ENCODE assay signal across 17 cellular contexts in genomic region chr1:160733933-160734332, GRCh38. TPM values are rescaled to one million over a fixed set of nuclear protein-coding genes. Genes with fewer than 3 reads are reported as not detected.
A peak's percentile ranks its signal among the peaks of the same experiment; 100 is the strongest.
DNase-seq lines count a peak whose midpoint lies in the region; ATAC-seq and TF ChIP-seq lines count a peak whose summit lies in the region.
"Had no signal": no experiment of that assay in that cellular context is flagged by ENCODE, and none has a peak within 500 bp of the region (broad histone marks: within the 10 kb centered on the region; RNA-seq: fewer than 3 reads in every experiment).

No MANE protein-coding gene starts in this region.

- no peaks in the 10 kb centered on the region for H3K79me2 ChIP-seq in Karpas-422 (ENCODE audit: low read length)
- H3K79me2 ChIP-seq: parathyroid adenoma had no signal

- H3K27me3 ChIP-seq in Karpas-422 (ENCODE audit: low read length) = no peaks in the 10 kb centered on the region
- H3K27me3 ChIP-seq in spleen (replicated peaks in 1 of 7) = no peaks in the 10 kb centered on the region
- H3K27me3 ChIP-seq: cardiac muscle cell, suprapubic skin had no signal

- no peaks in the 10 kb centered on the region for H3K27me3 Mint-ChIP-seq in activated T-cell treated with anti-CD3 and anti-CD28 coated beads, Interleukin-2, amount 50 U/mL, for 4 hours (ENCODE audit: low read depth)
- no peaks in the 10 kb centered on the region for H3K27me3 Mint-ChIP-seq in activated T-helper 17 cell treated with anti-CD3 and anti-CD28 coated beads, Interleukin-2, amount 50 U/mL, for 72 hours

- H3K4me3 Mint-ChIP-seq in activated T-cell treated with anti-CD3 and anti-CD28 coated beads, Interleukin-2, amount 50 U/mL, for 4 hours = peak overlapping the region; percentile 1
- H3K4me3 Mint-ChIP-seq in activated T-helper 17 cell treated with anti-CD3 and anti-CD28 coated beads, Interleukin-2, amount 50 U/mL, for 72 hours = peak overlapping the region; percentile 61

- peaks cover 7% of the 10 kb centered on the region for H3K36me3 Mint-ChIP-seq in activated T-cell treated with anti-CD3 and anti-CD28 coated beads, Interleukin-2, amount 50 U/mL, for 4 hours (ENCODE audit: insufficient read depth)
- no peaks in the 10 kb centered on the region for H3K36me3 Mint-ChIP-seq in activated T-helper 17 cell treated with anti-CD3 and anti-CD28 coated beads, Interleukin-2, amount 50 U/mL, for 72 hours (ENCODE audit: low read depth)

- H3K36me3 ChIP-seq in Karpas-422 (ENCODE audit: insufficient read depth, low read length) = no peaks in the 10 kb centered on the region
- H3K36me3 ChIP-seq in spleen = no peaks in the 10 kb centered on the region
- H3K36me3 ChIP-seq: cardiac muscle cell, lower lobe of right lung, suprapubic skin had no signal

- H2AFZ ChIP-seq in Karpas-422 (ENCODE audit: low read length) = no peak overlapping the region
- H2AFZ ChIP-seq: parathyroid adenoma, PC-9 had no signal

- H3K9me3 Mint-ChIP-seq in activated T-cell treated with anti-CD3 and anti-CD28 coated beads, Interleukin-2, amount 50 U/mL, for 4 hours = peaks cover 18% of the 10 kb centered on the region
- peaks cover 3% of the 10 kb centered on the region for H3K9me3 Mint-ChIP-seq in activated T-helper 17 cell treated with anti-CD3 and anti-CD28 coated beads, Interleukin-2, amount 50 U/mL, for 72 hours

- TF ChIP-seq CTCF in spleen (IDR thresholded peaks at IDR 0.05 in 8 of 11, conservative IDR thresholded peaks at IDR 0.05 in 3 of 11) = no peak

- H3K9me3 ChIP-seq in Karpas-422 (ENCODE audit: low read length) (no peaks in the 10 kb centered on the region), spleen (peaks cover 0 to 26% (median 21%) of the 10 kb centered on the region in 8 donors)

- H3K4me3 ChIP-seq in Karpas-422 (ENCODE audit: low read length) (no peak overlapping the region), spleen (no peak overlapping the region)
- H3K4me3 ChIP-seq: cardiac muscle cell, lower lobe of right lung, PC-9, suprapubic skin had no signal

- H3K27ac ChIP-seq in Karpas-422 (ENCODE audit: low read length) = no peak overlapping the region
- peak overlapping the region in 7 of 8 donors; percentile 37 to 72 (median 51) for H3K27ac ChIP-seq in spleen
- H3K27ac ChIP-seq: cardiac muscle cell, lower lobe of right lung, parathyroid adenoma, PC-9, suprapubic skin had no signal

- intact Hi-C loops in spleen (cut with DNase I; ENCODE audit: low total_unique reads) = no loop called here

- no peak for DNase-seq in activated T-cell treated with anti-CD3 and anti-CD28 coated beads, Interleukin-2, amount 50 U/mL, for 4 hours
- DNase-seq in activated T-cell treated with anti-CD3 and anti-CD28 coated beads for 4 hours (no peak), Karpas-422 (peak; percentile 36), spleen (no peak), NCI-H2227 (lab: John Stamatoyannopoulos, UW; ENCODE audit: unreplicated experiment) (no peak), NCI-H1092 treated with DMSO at 0.1 percent for 48 hours (lab: John Stamatoyannopoulos, UW) (no peak), NCI-H2107 (lab: John Stamatoyannopoulos, UW) (no peak)
- DNase-seq: lower lobe of right lung, NCI-H2081 treated with DMSO at 0.1 percent for 48 hours, NCI-H524 treated with DMSO at 0.1 percent for 48 hours, PC-9 had no signal

- no peak overlapping the region for H3K4me2 ChIP-seq in Karpas-422 (ENCODE audit: low read depth, low read length, poor library complexity, severe bottlenecking)
- H3K4me2 ChIP-seq: PC-9 had no signal

- peak overlapping the region; percentile 52 for H3K27ac Mint-ChIP-seq in activated T-helper 17 cell treated with anti-CD3 and anti-CD28 coated beads, Interleukin-2, amount 50 U/mL, for 72 hours

- H3K9me2 ChIP-seq in Karpas-422 (replicated peaks; ENCODE audit: insufficient read depth, low read length) = no peaks in the 10 kb centered on the region

- H3K4me1 ChIP-seq in Karpas-422 (ENCODE audit: low read length) (0 out of 2 replicates have a peak, but pooled peaks cover 4% of the 10 kb centered on the region), spleen (peaks cover 0 to 37% (median 21%) of the 10 kb centered on the region in 6 donors)
- H3K4me1 ChIP-seq: lower lobe of right lung, parathyroid adenoma, suprapubic skin had no signal

- no peak for TF ChIP-seq POLR2A in spleen (IDR thresholded peaks at IDR 0.05)

- H3K9ac ChIP-seq in Karpas-422 (ENCODE audit: low read length) = no peak overlapping the region
- H3K9ac ChIP-seq: parathyroid adenoma had no signal

- H3K4me1 Mint-ChIP-seq in activated T-cell treated with anti-CD3 and anti-CD28 coated beads, Interleukin-2, amount 50 U/mL, for 4 hours (ENCODE audit: low read depth) = peaks cover 56% of the 10 kb centered on the region
- H3K4me1 Mint-ChIP-seq in activated T-helper 17 cell treated with anti-CD3 and anti-CD28 coated beads, Interleukin-2, amount 50 U/mL, for 72 hours = peaks cover 27% of the 10 kb centered on the region

- ATAC-seq in activated T-cell treated with anti-CD3 and anti-CD28 coated beads, Interleukin-2, amount 50 U/mL, for 4 hours = no peak
- no peak for ATAC-seq in activated T-helper 17 cell treated with anti-CD3 and anti-CD28 coated beads, Interleukin-2, amount 50 U/mL, for 72 hours (replicated peaks)
- ATAC-seq: esophagus mucosa, lower lobe of right lung had no signal

- no peaks in the 10 kb centered on the region for H4K20me1 ChIP-seq in Karpas-422 (ENCODE audit: insufficient read depth, low read depth, low read length)

RNA-seq across cellular contexts. Expression of gene SLAMF7, which starts 5.1 kb away (rescaled TPM):
- 10 to 100 TPM; 44.1 to 80.5 (median 71.7) TPM for total RNA-seq in activated T-cell treated with anti-CD3 and anti-CD28 coated beads, Interleukin-2, amount 50 U/mL, for 4 hours
- 0.15 and 0.76 TPM in 2 replicates for total RNA-seq in Karpas-422 (2014; rRNA removed; shearing (Covaris generic); ENCODE audit: low replicate concordance)
- total RNA-seq in activated T-helper 17 cell treated with anti-CD3 and anti-CD28 coated beads, Interleukin-2, amount 50 U/mL, for 72 hours = 10 to 100 TPM in 1 of 2 donors, 1 to 10 TPM in 1; 4.5 to 15.0 TPM
- 100 to 1,000 TPM in 1 of 7 donors, 10 to 100 TPM in 6; 28.9 to 134 (median 63.5) TPM for total RNA-seq in spleen
- 10 to 100 TPM; 12.5 to 21.4 (median 13.3) TPM for polyA plus RNA-seq in spleen
- total RNA-seq: cardiac muscle cell, glomerular endothelial cell had no signal
- polyA plus RNA-seq: cardiac muscle cell had no signal

RNA-seq across cellular contexts. Expression of gene CD48, which starts 22.3 kb away (rescaled TPM):
- 100 to 1,000 TPM; 313 to 347 (median 336) TPM for total RNA-seq in activated T-cell treated with anti-CD3 and anti-CD28 coated beads, Interleukin-2, amount 50 U/mL, for 4 hours
- 26.9 and 56.3 TPM in 2 replicates for total RNA-seq in Karpas-422 (2014; rRNA removed; shearing (Covaris generic); ENCODE audit: low replicate concordance)
- 100 to 1,000 TPM; 151 to 179 TPM for total RNA-seq in activated T-helper 17 cell treated with anti-CD3 and anti-CD28 coated beads, Interleukin-2, amount 50 U/mL, for 72 hours
- 100 to 1,000 TPM; 150 to 286 (median 215) TPM for total RNA-seq in spleen
- 100 to 1,000 TPM; 371 to 510 (median 479) TPM for polyA plus RNA-seq in spleen
- total RNA-seq: cardiac muscle cell, glomerular endothelial cell, PC-9 had no signal
- polyA plus RNA-seq: cardiac muscle cell had no signal
